ENCODE assay signal across 18 cellular contexts in the genomic region with DNA sequence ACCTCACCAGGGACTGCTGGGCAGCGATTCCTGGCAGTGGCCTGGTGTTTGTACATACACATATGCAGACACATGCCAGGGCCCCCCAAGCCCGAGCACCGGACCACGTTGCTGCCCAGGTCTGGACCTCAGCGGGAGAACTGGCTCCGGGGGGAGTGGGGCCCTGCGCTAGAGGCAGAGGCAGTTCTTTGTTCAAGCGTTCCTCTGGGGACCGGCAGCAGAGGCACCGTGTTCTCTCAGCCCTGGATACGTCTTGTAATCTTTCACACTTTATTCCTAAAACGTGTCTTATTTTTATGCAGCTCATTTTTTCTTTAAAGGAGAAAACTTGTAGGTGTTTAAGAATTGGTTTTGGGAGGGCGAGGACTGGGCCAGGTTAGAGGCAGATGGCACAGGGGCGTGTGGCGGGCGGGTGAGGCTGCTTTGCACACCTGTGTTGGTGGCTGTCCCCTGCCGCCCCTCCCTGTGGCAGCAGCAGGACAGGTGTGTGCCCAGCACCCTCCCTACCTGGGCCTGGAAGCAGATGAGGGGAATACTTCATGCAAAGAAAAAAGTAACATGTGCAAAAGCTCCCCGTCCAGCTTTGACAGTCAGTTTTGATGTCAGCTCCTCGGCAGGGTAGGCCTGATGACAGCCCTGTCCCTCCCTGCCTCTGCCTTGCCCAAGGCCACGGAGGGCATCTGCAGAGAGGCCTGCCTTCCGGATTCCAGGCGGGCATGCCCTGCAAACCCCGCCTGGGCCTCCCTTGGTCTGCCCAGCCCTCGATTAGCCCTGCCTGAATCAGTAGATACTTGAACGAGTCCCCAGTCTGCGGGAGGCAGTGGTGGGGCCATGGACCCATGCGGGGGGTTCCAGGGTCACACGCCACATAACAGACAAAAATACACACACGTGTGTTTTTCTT. TPM values are rescaled to one million over a fixed set of nuclear protein-coding genes. Genes with fewer than 3 reads are reported as not detected.
DNase-seq lines count a peak whose midpoint lies in the region; ATAC-seq and TF ChIP-seq lines count a peak whose summit lies in the region.
"Had no signal": no experiment of that assay in that cellular context is flagged by ENCODE, and none has a peak within 500 bp of the region (broad histone marks: within the 10 kb centered on the region; RNA-seq: fewer than 3 reads in every experiment).

No MANE protein-coding gene starts in this region.

- intact Hi-C loops in MCF 10A (cut with micrococcal nuclease), result no loop called here
- intact Hi-C loops in breast epithelium (cut with DNase I; ENCODE audit: low total_unique reads), result no loop called here
- intact Hi-C loops in left colon (cut with DNase I, micrococcal nuclease), result no loop called here
- intact Hi-C loops in testis (cut with DNase I; ENCODE audit: low total_unique reads), result no loop called here

- H3K9me3 ChIP-seq in breast epithelium (no peaks in the 10 kb centered on the region), testis (no peaks in the 10 kb centered on the region)
- H3K9me3 ChIP-seq: A549, ascending aorta, Peyer's patch had no signal

- no peaks in the 10 kb centered on the region for H3K27me3 Mint-ChIP-seq in MCF 10A (ENCODE audit: insufficient read depth, unreplicated experiment)

- ATAC-seq in left colon (peak; percentile 36), GM18858 (IDR thresholded peaks at IDR 0.05; ENCODE audit: unreplicated experiment) (no peak)

- BruUV-seq in MCF 10A (replicated peaks; lab: Mats Ljungman, UMichigan), result TSS peak; percentile 50

- WGBS in testis, 2 donors, result 47 to 59% methylated on average over 28 to 29 of the region's 29 CpGs

- H3K27me3 ChIP-seq in breast epithelium, result no peaks in the 10 kb centered on the region
- H3K27me3 ChIP-seq in testis, result no peaks in the 10 kb centered on the region
- H3K27me3 ChIP-seq: ascending aorta, Peyer's patch had no signal

- no peak for TF ChIP-seq CTCF in MCF 10A (IDR thresholded peaks at IDR 0.05; ENCODE audit: unreplicated experiment)
- no peak for TF ChIP-seq CTCF in breast epithelium (IDR thresholded peaks at IDR 0.05)
- no peak for TF ChIP-seq CTCF in coronary artery (IDR thresholded peaks at IDR 0.05)
- TF ChIP-seq CTCF in testis (IDR thresholded peaks at IDR 0.05), result no peak

- DNase-seq in MCF 10A (ENCODE audit: unreplicated experiment) (no peak), breast epithelium (ENCODE audit: low spot score in 2 of 2) (no peak), coronary artery (ENCODE audit: low spot score) (peak; percentile 72), left colon (no peak), testis (peak; percentile 54), NCI-H510A treated with DMSO at 0.1 percent for 48 hours (lab: John Stamatoyannopoulos, UW) (no peak), midbrain (lab: John Stamatoyannopoulos, UW) (no peak)
- DNase-seq: activated CD4-positive, alpha-beta T cell treated with anti-CD3 and anti-CD28 coated beads, Interleukin-2, amount 50 U/mL, for 1 hour; activated naive CD4-positive, alpha-beta T cell treated with Interleukin-2 at 50 U/mL for 16 hours; NCI-H1092; NCI-H774; Peyer's patch; stimulated activated CD4-positive, alpha-beta T cell treated with anti-CD3 and anti-CD28 coated beads, Interleukin-15, amount 100 ng/mL, for 24 hours; stimulated activated naive CD4-positive, alpha-beta T cell had no signal

- no peaks in the 10 kb centered on the region for H3K9me3 Mint-ChIP-seq in MCF 10A (ENCODE audit: unreplicated experiment)

- H3K4me1 Mint-ChIP-seq in MCF 10A (ENCODE audit: insufficient read depth, unreplicated experiment), result no peaks in the 10 kb centered on the region

- CTCF ChIA-PET in MCF 10A (lab: Yijun Ruan, JAX), result no interaction called here

- no peaks in the 10 kb centered on the region for H3K36me3 ChIP-seq in breast epithelium
- no peaks in the 10 kb centered on the region for H3K36me3 ChIP-seq in testis (ENCODE audit: low read depth, missing control alignments)

- no peak overlapping the region for H3K4me3 ChIP-seq in breast epithelium
- H3K4me3 ChIP-seq in coronary artery, result no peak overlapping the region
- no peak overlapping the region for H3K4me3 ChIP-seq in testis
- H3K4me3 ChIP-seq: A549, ascending aorta, Peyer's patch had no signal

- POLR2A ChIA-PET in MCF 10A (lab: Yijun Ruan, JAX), result interaction anchor here (0.8 to 1.7 kb wide), 2 partner anchors 22 to 52 kb away, joined by 3 read pairs; no protein-coding TSS in a partner anchor

- H3K27ac Mint-ChIP-seq in MCF 10A (ENCODE audit: low read depth, unreplicated experiment), result no peak overlapping the region

- TF ChIP-seq POLR2A in breast epithelium (IDR thresholded peaks at IDR 0.05), result no peak
- no peak for TF ChIP-seq POLR2A in testis (IDR thresholded peaks at IDR 0.05)

- H3K27ac ChIP-seq in breast epithelium (no peak overlapping the region), coronary artery (no peak overlapping the region), testis (peak overlapping the region in 1 of 2 donors; percentile 68)
- H3K27ac ChIP-seq: A549, ascending aorta, KMS-11 had no signal

- H3K4me1 ChIP-seq in breast epithelium, result no peaks in the 10 kb centered on the region
- peaks cover 17% of the 10 kb centered on the region for H3K4me1 ChIP-seq in testis
- H3K4me1 ChIP-seq: A549, Peyer's patch had no signal

- no peak overlapping the region for H3K4me3 Mint-ChIP-seq in MCF 10A (ENCODE audit: unreplicated experiment)

- H3K36me3 Mint-ChIP-seq in MCF 10A (ENCODE audit: insufficient read depth, unreplicated experiment), result peaks cover 26% of the 10 kb centered on the region

RNA-seq across cellular contexts. Expression of a gene that starts 7.0 kb away (rescaled TPM):
- 44.1 and 72.3 TPM in 2 replicates for total RNA-seq in MCF 10A (2022)
- 10 to 100 TPM in 2 of 3 donors, 1 to 10 TPM in 1; 8.8 to 31.5 (median 20.9) TPM for total RNA-seq in breast epithelium
- 10 to 100 TPM; 19.7 to 31.8 TPM for total RNA-seq in left colon
- total RNA-seq in testis, result 10 to 100 TPM; 25.2 to 26.0 TPM
- 16.9 TPM for polyA plus RNA-seq in testis (ENCODE audit: insufficient read depth, low read depth, low replicate concordance)

RNA-seq across cellular contexts. Expression of a gene that starts 27.6 kb away (rescaled TPM):
- total RNA-seq in MCF 10A (2022), result 52.4 and 54.8 TPM in 2 replicates
- 10 to 100 TPM; 20.3 to 27.2 (median 24.4) TPM for total RNA-seq in breast epithelium
- total RNA-seq in left colon, result 10 to 100 TPM; 28.2 to 38.2 TPM
- total RNA-seq in testis, result 10 to 100 TPM; 69.4 to 83.0 TPM
- polyA plus RNA-seq in testis (ENCODE audit: insufficient read depth, low read depth, low replicate concordance), result 44.2 TPM

RNA-seq across cellular contexts. Expression of a gene that starts 27.7 kb away (rescaled TPM):
- total RNA-seq in MCF 10A (2022) (21.7 and 28.2 TPM in 2 replicates), breast epithelium (10 to 100 TPM; 14.8 to 18.6 (median 17.0) TPM), left colon (10 to 100 TPM; 18.0 to 29.8 TPM), testis (10 to 100 TPM; 49.9 to 53.5 TPM)
- polyA plus RNA-seq in testis (ENCODE audit: insufficient read depth, low read depth, low replicate concordance), result 29.2 TPM

Comparison
In these comparisons a context has a peak if more than half of its experiments do, and no peak if none do; other contexts are left out.
1. DNase-seq: peak in coronary artery (single experiment) and testis (single experiment); none in MCF 10A (single experiment), breast epithelium (0 of 2), left colon (0 of 2), NCI-H510A treated with DMSO at 0.1 percent for 48 hours (single experiment) and midbrain (single experiment).